In the genomic region with DNA sequence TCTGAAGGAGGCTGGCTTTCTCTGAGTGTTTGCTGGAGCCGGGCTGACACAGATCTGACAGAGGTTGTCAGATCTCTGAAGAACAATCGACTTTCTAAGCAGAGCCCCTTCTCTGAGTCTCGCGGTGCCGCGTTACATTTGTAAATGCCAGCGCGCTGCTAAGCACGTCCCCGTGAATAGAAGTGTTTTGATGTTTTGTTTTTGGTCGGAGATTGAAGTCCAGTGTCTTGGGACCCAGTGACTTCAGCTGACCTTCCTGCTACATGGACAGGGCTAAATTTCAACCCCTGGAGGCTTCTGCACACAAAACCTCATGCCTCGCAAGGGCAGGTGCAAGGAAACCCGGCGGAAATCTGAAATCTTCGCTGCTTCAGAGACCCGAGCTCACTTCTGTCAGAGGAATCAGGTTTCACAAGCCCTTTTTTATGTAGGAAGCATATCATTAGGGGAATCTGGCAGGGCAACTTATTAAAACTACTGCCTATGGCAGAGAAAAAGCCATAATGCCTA, we compare ENCODE assay signal across 14 cellular contexts.
DNase-seq lines count a peak whose midpoint lies in the region; ATAC-seq and TF ChIP-seq lines count a peak whose summit lies in the region.
"Had no signal": no experiment of that assay in that cellular context is flagged by ENCODE, and none has a peak within 500 bp of the region (broad histone marks: within the 10 kb centered on the region; RNA-seq: fewer than 3 reads in every experiment).

No MANE protein-coding gene starts in this region.

- H3K4me1 Mint-ChIP-seq in nephron progenitor cell: peaks cover 27% of the 10 kb centered on the region
- H3K4me1 Mint-ChIP-seq: central memory CD8-positive, alpha-beta T cell had no signal

- H4K20me1 ChIP-seq in BLaER1 treated with 17β-estradiol and CSF1 and Interleukin-3, amounts not matched to agents 10 nM and 100 nM: no peaks in the 10 kb centered on the region

- no peak overlapping the region for H3K27ac ChIP-seq in BLaER1 treated with 17β-estradiol and CSF1 and Interleukin-3, amounts not matched to agents 10 nM and 100 nM
- H3K27ac ChIP-seq in RWPE2 (ENCODE audit: poor library complexity, severe bottlenecking): no peak overlapping the region

- H3K9ac ChIP-seq in BLaER1 treated with 17β-estradiol and CSF1 and Interleukin-3, amounts not matched to agents 10 nM and 100 nM: peak overlapping the region in 1 of 11 experiments; percentile 43; a peak in 3 of 22 replicates

- DNase-seq in HEK293T (ENCODE audit: extremely low spot score) (peak; percentile 48), RWPE2 (ENCODE audit: low spot score) (peak; percentile 40), nephron progenitor cell (peak; percentile 34), SIG-M5 treated with dmso at 0.1 percent for 504 hours (lab: John Stamatoyannopoulos, UW; ENCODE audit: unreplicated experiment) (no peak)
- DNase-seq in stimulated activated naive CD8-positive, alpha-beta T cell treated with anti-CD3 and anti-CD28 coated beads, Interleukin-15, Interleukin-2, amounts not matched to agents 100 U/mL and 50 U/mL, for 24 hours: no peak
- DNase-seq: kidney glomerular epithelial cell, NCI-H1105, substantia nigra had no signal

- peaks cover 4 to 19% (median 12%) of the 10 kb centered on the region in 11 experiments; a peak in 15 of 22 replicates for H3K9me3 ChIP-seq in BLaER1 treated with 17β-estradiol and CSF1 and Interleukin-3, amounts not matched to agents 10 nM and 100 nM (replicated peaks in 1 of 11)
- H3K9me3 ChIP-seq in RWPE2 (ENCODE audit: severe bottlenecking): no peaks in the 10 kb centered on the region

- peak overlapping the region; percentile 72 for H3K4me3 Mint-ChIP-seq in nephron progenitor cell
- H3K4me3 Mint-ChIP-seq: activated T-helper 1 cell treated with anti-CD3 and anti-CD28 coated beads, Interleukin-12 subunit alpha, Interleukin-12 subunit beta, Interleukin-2, Interleukin-4 antibody, amounts not matched to agents 30 ng/mL and 10 ng/mL and 1 ng/mL, durations not matched to agents 14 hours and 24 hours and 36 hours; central memory CD8-positive, alpha-beta T cell had no signal

- ATAC-seq in RWPE2 (ENCODE audit: low read depth) (no peak), GM19035 (IDR thresholded peaks at IDR 0.05; ENCODE audit: unreplicated experiment) (no peak), GM21786 (IDR thresholded peaks at IDR 0.05; ENCODE audit: unreplicated experiment) (no peak)
- no peak for ATAC-seq in stimulated activated naive CD8-positive, alpha-beta T cell treated with anti-CD3 and anti-CD28 coated beads, Interleukin-15, Interleukin-2, amounts not matched to agents 100 U/mL and 50 U/mL, for 24 hours

- H3K27me3 ChIP-seq in BLaER1 treated with 17β-estradiol and CSF1 and Interleukin-3, amounts not matched to agents 10 nM and 100 nM: peaks cover 38 to 48% (median 42%) of the 10 kb centered on the region in 11 experiments
- H3K27me3 ChIP-seq in RWPE2 (ENCODE audit: insufficient read depth, poor library complexity, severe bottlenecking): no peaks in the 10 kb centered on the region

- H3K4me3 ChIP-seq in BLaER1 treated with 17β-estradiol and CSF1 and Interleukin-3, amounts not matched to agents 10 nM and 100 nM: peak overlapping the region in 6 of 10 experiments; percentile 8 to 48 (median 22); a peak in 7 of 20 replicates
- no peak overlapping the region for H3K4me3 ChIP-seq in RWPE2 (ENCODE audit: severe bottlenecking)

- POLR2A ChIA-PET in HEK293T (lab: Yijun Ruan, JAX): interaction anchor here (1.7 kb wide), 1 partner anchor 17 kb away, joined by 5 read pairs; no protein-coding TSS in a partner anchor

- H3K27me3 Mint-ChIP-seq in nephron progenitor cell (ENCODE audit: low read depth, poor library complexity): peaks cover 85% of the 10 kb centered on the region

- H3K36me3 ChIP-seq in BLaER1 treated with 17β-estradiol and CSF1 and Interleukin-3, amounts not matched to agents 10 nM and 100 nM: no peaks in the 10 kb centered on the region
- H3K36me3 ChIP-seq in RWPE2 (ENCODE audit: low read depth): no peaks in the 10 kb centered on the region

- no peaks in the 10 kb centered on the region for H3K36me3 Mint-ChIP-seq in nephron progenitor cell (ENCODE audit: low read depth)

- CTCF ChIA-PET in HEK293T (lab: Yijun Ruan, JAX): interaction anchor here (1.0 kb wide), 1 partner anchor 44 kb away, joined by 3 read pairs; no protein-coding TSS in a partner anchor

- H3K9me3 Mint-ChIP-seq in nephron progenitor cell: no peaks in the 10 kb centered on the region
- H3K9me3 Mint-ChIP-seq: activated T-helper 1 cell treated with anti-CD3 and anti-CD28 coated beads, Interleukin-12 subunit alpha, Interleukin-12 subunit beta, Interleukin-2, Interleukin-4 antibody, amounts not matched to agents 30 ng/mL and 10 ng/mL and 1 ng/mL, durations not matched to agents 14 hours and 24 hours and 36 hours; central memory CD8-positive, alpha-beta T cell had no signal

- peaks cover 0 to 38% (median 23%) of the 10 kb centered on the region in 10 experiments; a peak in 13 of 20 replicates for H3K4me1 ChIP-seq in BLaER1 treated with 17β-estradiol and CSF1 and Interleukin-3, amounts not matched to agents 10 nM and 100 nM
- H3K4me1 ChIP-seq in RWPE2 (ENCODE audit: insufficient read depth, poor library complexity, severe bottlenecking): peaks cover 18% of the 10 kb centered on the region

- peak overlapping the region; percentile 43 to 89 (median 69) for H3K4me2 ChIP-seq in BLaER1 treated with 17β-estradiol and CSF1 and Interleukin-3, amounts not matched to agents 10 nM and 100 nM

- TF ChIP-seq CTCF in RWPE2 (IDR thresholded peaks at IDR 0.05; ENCODE audit: poor library complexity, severe bottlenecking) (no peak), nephron progenitor cell (IDR thresholded peaks at IDR 0.05) (no peak)

- H3K27ac Mint-ChIP-seq in nephron progenitor cell: no peak overlapping the region
- H3K27ac Mint-ChIP-seq: activated T-helper 1 cell treated with anti-CD3 and anti-CD28 coated beads, Interleukin-12 subunit alpha, Interleukin-12 subunit beta, Interleukin-2, Interleukin-4 antibody, amounts not matched to agents 30 ng/mL and 10 ng/mL and 1 ng/mL, durations not matched to agents 14 hours and 24 hours and 36 hours; CD14-positive monocyte had no signal

TF ChIP-seq in HEK293T, 16 proteins besides CTCF, POLR2A, EP300 and RAD21:
- TF ChIP-seq L3MBTL2 (conservative IDR thresholded peaks at IDR 0.05) (peak; percentile 62), CTBP1 (IDR thresholded peaks at IDR 0.05; ENCODE audit: borderline replicate concordance) (no peak), HDGF (IDR thresholded peaks at IDR 0.05; ENCODE audit: borderline replicate concordance) (no peak), TARDBP (IDR thresholded peaks at IDR 0.05) (no peak), NFRKB (IDR thresholded peaks at IDR 0.05) (no peak), ZNF384 (IDR thresholded peaks at IDR 0.05) (no peak), ELF4 (IDR thresholded peaks at IDR 0.05) (no peak)
- TF ChIP-seq, protein P1, sequence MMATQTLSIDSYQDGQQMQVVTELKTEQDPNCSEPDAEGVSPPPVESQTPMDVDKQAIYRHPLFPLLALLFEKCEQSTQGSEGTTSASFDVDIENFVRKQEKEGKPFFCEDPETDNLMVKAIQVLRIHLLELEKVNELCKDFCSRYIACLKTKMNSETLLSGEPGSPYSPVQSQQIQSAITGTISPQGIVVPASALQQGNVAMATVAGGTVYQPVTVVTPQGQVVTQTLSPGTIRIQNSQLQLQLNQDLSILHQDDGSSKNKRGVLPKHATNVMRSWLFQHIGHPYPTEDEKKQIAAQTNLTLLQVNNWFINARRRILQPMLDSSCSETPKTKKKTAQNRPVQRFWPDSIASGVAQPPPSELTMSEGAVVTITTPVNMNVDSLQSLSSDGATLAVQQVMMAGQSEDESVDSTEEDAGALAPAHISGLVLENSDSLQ (IDR thresholded peaks at IDR 0.05): peak; percentile 11; the same call in 1 of the 2 replicates

Comparison
In these comparisons a context has a peak if more than half of its experiments do, and no peak if none do; other contexts are left out.
1. DNase-seq: peak in HEK293T (single experiment), RWPE2 (single experiment) and nephron progenitor cell (single experiment); none in stimulated activated naive CD8-positive, alpha-beta T cell treated with anti-CD3 and anti-CD28 coated beads, Interleukin-15, Interleukin-2, amounts not matched to agents 100 U/mL and 50 U/mL, for 24 hours (single experiment) and SIG-M5 treated with dmso at 0.1 percent for 504 hours (single experiment).